8 cellular contexts compared by ENCODE assay signal in the genomic region with DNA sequence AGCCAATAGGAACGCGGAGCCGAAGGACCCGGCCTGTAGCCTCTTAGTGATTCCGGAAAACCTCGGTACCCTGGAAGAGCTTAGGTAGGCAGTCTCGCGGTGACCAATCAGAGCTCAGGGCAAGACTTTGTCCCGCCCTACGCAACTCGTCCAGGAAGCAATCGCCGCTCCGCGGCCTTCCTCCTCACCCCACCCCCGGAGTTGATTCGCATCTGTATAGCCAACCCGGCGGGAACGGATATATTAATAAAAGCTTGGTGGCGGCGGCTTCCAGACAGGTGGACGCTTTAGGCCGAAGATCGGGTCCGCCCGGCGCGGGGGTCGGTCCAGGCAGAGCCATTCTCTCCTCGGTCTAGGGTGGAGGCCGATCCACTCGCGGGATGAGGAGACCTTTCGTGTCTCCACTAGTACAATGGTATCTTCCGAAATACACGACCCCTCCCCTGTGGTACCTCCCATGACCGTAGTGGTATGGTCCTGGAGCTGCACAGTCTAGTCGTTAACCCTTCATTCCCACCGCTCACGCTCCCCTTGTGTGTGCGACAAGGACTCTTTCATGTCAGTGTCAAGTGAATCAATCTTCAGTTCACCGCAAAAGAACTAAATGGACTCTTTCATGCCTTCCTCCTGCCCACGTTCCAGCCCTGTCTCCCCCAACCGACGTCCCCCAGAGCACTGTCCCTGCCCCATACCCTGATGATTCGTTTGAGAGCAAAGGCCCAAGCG. TPM values are rescaled to one million over a fixed set of nuclear protein-coding genes. Genes with fewer than 3 reads are reported as not detected.
DNase-seq lines count a peak whose midpoint lies in the region; ATAC-seq and TF ChIP-seq lines count a peak whose summit lies in the region.

No MANE protein-coding gene starts in this region.

- peak overlapping the region; percentile 53 for H3K4me3 ChIP-seq in A673 (ENCODE audit: low read depth, low read length, poor library complexity, severe bottlenecking)
- peak overlapping the region; percentile 57 to 65 (median 60) for H3K4me3 ChIP-seq in breast epithelium
- peak overlapping the region; percentile 62 for H3K4me3 ChIP-seq in iPS-18c (ENCODE audit: insufficient read depth, low read depth, low read length)
- H3K4me3 ChIP-seq in skeletal muscle satellite cell (ENCODE audit: low read length): peak overlapping the region; percentile 75

- intact Hi-C loops in A673 (cut with micrococcal nuclease; ENCODE audit: unreplicated experiment) (no loop called here), breast epithelium (cut with DNase I; ENCODE audit: low total_unique reads) (no loop called here)

- CTCF ChIA-PET in A673 (lab: Charles Lee): no interaction called here

- BruUV-seq in A673 (replicated peaks; lab: Mats Ljungman, UMichigan): TSS peak; percentile 99

- TF ChIP-seq POLR2A in breast epithelium (IDR thresholded peaks at IDR 0.05): peak; percentile 55

- H3K27me3 ChIP-seq in A673 (replicated peaks; ENCODE audit: insufficient read depth, low read depth, low read length, poor library complexity) (no peaks in the 10 kb centered on the region), breast epithelium (peaks cover 0 to 17% of the 10 kb centered on the region in 2 donors), skeletal muscle satellite cell (ENCODE audit: control insufficient read depth, insufficient read depth, low read length) (no peaks in the 10 kb centered on the region)

- H3K4me1 ChIP-seq in A673 (ENCODE audit: insufficient read depth, low read length, poor library complexity, severe bottlenecking) (no peaks in the 10 kb centered on the region), breast epithelium (no peaks in the 10 kb centered on the region), skeletal muscle satellite cell (ENCODE audit: control insufficient read depth, insufficient read depth, low read length) (peaks cover 3% of the 10 kb centered on the region)

- TF ChIP-seq CTCF in A673 (conservative IDR thresholded peaks at IDR 0.05; ENCODE audit: low read depth, low read length) (no peak), VCaP (conservative IDR thresholded peaks at IDR 0.05) (no peak), breast epithelium (IDR thresholded peaks at IDR 0.05) (no peak)

- H3K9ac ChIP-seq in skeletal muscle satellite cell (ENCODE audit: low read depth, low read length): peak overlapping the region; percentile 89

- H3K27ac ChIP-seq in A673 (ENCODE audit: low read depth, low read length, poor library complexity, severe bottlenecking) (peak overlapping the region; percentile 88), VCaP (peak overlapping the region; percentile 69), breast epithelium (peak overlapping the region; percentile 91 to 92)

- H3K9me3 ChIP-seq in A673 (ENCODE audit: low read depth, low read length, poor library complexity, severe bottlenecking) (no peaks in the 10 kb centered on the region), breast epithelium (no peaks in the 10 kb centered on the region), iPS-18c (ENCODE audit: control insufficient read depth, insufficient read depth, low read length) (peaks cover 21% of the 10 kb centered on the region), skeletal muscle satellite cell (replicated peaks; ENCODE audit: low read length) (no peaks in the 10 kb centered on the region)

- peak; percentile 98 for ATAC-seq in GM18867 (IDR thresholded peaks at IDR 0.05; ENCODE audit: unreplicated experiment)
- ATAC-seq in HG03097 (IDR thresholded peaks at IDR 0.05; ENCODE audit: low FRiP score, unreplicated experiment): peak; percentile 97

- DNase-seq in A673 (ENCODE audit: low spot score) (peak; percentile 98), NCI-H2171 treated with DMSO at 0.1 percent for 48 hours (lab: John Stamatoyannopoulos, UW) (peak; percentile 96), breast epithelium (ENCODE audit: low spot score in 2 of 2) (peak; percentile 86 to 89)

- no peaks in the 10 kb centered on the region for H3K36me3 ChIP-seq in A673 (ENCODE audit: insufficient read depth, low read length, poor library complexity, severe bottlenecking)
- no peaks in the 10 kb centered on the region for H3K36me3 ChIP-seq in breast epithelium
- no peaks in the 10 kb centered on the region for H3K36me3 ChIP-seq in skeletal muscle satellite cell (ENCODE audit: insufficient read depth, low read length)

- peak overlapping the region; percentile 77 for H3K4me2 ChIP-seq in skeletal muscle satellite cell (ENCODE audit: low read length)

- POLR2A ChIA-PET in A673 (lab: Charles Lee; ENCODE audit: low non-redundant PET): interaction anchor here (0.6 kb wide), 1 partner anchor 154 kb away, joined by 3 read pairs; no protein-coding TSS in a partner anchor

RNA-seq across cellular contexts. Expression of a gene that starts 24.2 kb away (rescaled TPM):
- total RNA-seq in A673 (2021) (not detected in 2 replicates), breast epithelium (under 1 TPM in 1 of 3 donors, not detected in 2; 0.66 TPM)
- not detected in 2 replicates for total RNA-seq in skeletal muscle satellite cell (2012; rRNA removed)

RNA-seq across cellular contexts. Expression of a gene that starts 40.8 kb away (rescaled TPM):
- total RNA-seq in A673 (2021): 29.4 and 29.9 TPM in 2 replicates
- total RNA-seq in breast epithelium: 1 to 10 TPM; 3.6 to 7.0 (median 5.3) TPM
- 7.2 and 7.4 TPM in 2 replicates for total RNA-seq in skeletal muscle satellite cell (2012; rRNA removed)

RNA-seq across cellular contexts. Expression of a gene that starts 49.0 kb away (rescaled TPM):
- not detected in 2 replicates for total RNA-seq in A673 (2021)
- total RNA-seq in breast epithelium: not detected
- not detected in 2 replicates for total RNA-seq in skeletal muscle satellite cell (2012; rRNA removed)

RNA-seq across cellular contexts. Expression of a gene that starts 53.8 kb away (rescaled TPM):
- 0.90 and 1.1 TPM in 2 replicates for total RNA-seq in A673 (2021)
- 10 to 100 TPM in 1 of 3 donors, 1 to 10 TPM in 2; 2.3 to 12.5 (median 6.0) TPM for total RNA-seq in breast epithelium
- 0.25 TPM in 1 of 2 replicates, not detected in the other for total RNA-seq in skeletal muscle satellite cell (2012; rRNA removed)

Comparison
In these comparisons a context has a peak if more than half of its experiments do, and no peak if none do; other contexts are left out.
1. Peak in every context shown above with its lines: DNase-seq, ATAC-seq, H3K4me3 ChIP-seq and H3K27ac ChIP-seq.